In genomic region chr5:179772355-179772754, GRCh38 we compare ENCODE assay signal across 1 cellular context.
TF ChIP-seq lines count a peak whose summit lies in the region.

No MANE protein-coding gene starts in this region.

TF ChIP-seq in HepG2, 621 proteins besides CTCF, POLR2A, EP300 and RAD21:
- TF ChIP-seq ZNF160 (CRISPR knock-in tag; IDR thresholded peaks at IDR 0.05), result no peak
